9 cellular contexts compared by ENCODE assay signal in the genomic region with DNA sequence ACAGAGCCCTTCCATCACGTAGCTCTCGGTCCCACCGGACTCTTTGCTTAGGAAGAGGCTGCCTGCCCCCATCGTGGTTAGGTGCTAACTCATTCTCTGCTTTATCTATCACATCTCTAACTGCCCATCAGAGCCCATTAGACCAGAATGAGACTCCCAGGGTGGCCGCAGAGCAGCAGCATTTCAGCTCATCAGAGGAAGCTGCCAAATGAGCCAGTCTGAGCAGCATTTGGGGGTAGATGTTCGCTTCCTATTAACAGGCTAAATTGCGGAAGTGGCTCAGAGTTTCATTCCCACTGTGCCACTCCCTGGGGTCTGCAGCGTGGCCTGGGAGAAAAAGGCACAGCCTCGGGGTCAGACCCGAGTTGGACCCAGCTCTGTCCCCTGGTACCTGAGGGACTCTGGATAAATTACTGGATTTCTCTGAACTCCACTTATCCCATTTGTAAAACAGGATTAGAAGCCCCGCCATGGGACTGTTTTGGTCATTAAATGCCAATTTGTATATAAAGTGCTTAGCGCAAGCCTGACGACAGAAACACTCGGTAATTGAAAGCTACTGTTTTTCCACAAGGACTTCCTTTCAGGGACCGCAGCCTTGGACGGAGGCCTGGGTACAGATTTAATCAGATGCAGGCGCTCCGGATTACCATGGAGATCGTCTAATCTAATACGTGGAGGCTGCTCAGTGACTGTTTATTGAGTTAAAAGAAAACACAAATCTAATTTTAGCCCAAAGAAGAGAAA.
DNase-seq lines count a peak whose midpoint lies in the region; ATAC-seq and TF ChIP-seq lines count a peak whose summit lies in the region.
"Had no signal": no experiment of that assay in that cellular context is flagged by ENCODE, and none has a peak within 500 bp of the region (broad histone marks: within the 10 kb centered on the region; RNA-seq: fewer than 3 reads in every experiment).

No MANE protein-coding gene starts in this region.

- H2AFZ ChIP-seq in osteoblast (ENCODE audit: low read length), result no peak overlapping the region

- H3K4me3 ChIP-seq in osteoblast (ENCODE audit: insufficient read depth, low read length) (no peak overlapping the region), spleen (peak overlapping the region in 2 of 8 donors; percentile 3 to 6)

- no peak for ATAC-seq in HG03442 (IDR thresholded peaks at IDR 0.05; ENCODE audit: unreplicated experiment)
- no peak for ATAC-seq in GM21717 (IDR thresholded peaks at IDR 0.05; ENCODE audit: unreplicated experiment)

- intact Hi-C loops in spleen (cut with DNase I; ENCODE audit: low total_unique reads), result no loop called here

- H3K9me3 ChIP-seq in osteoblast (ENCODE audit: low read depth, low read length) (no peaks in the 10 kb centered on the region), spleen (no peaks in the 10 kb centered on the region)

- no peaks in the 10 kb centered on the region for H3K79me2 ChIP-seq in osteoblast (ENCODE audit: insufficient read depth, low read length)

- H3K4me1 ChIP-seq in osteoblast (ENCODE audit: insufficient read depth, low read length) (peaks cover 8% of the 10 kb centered on the region), spleen (peaks cover 9 to 30% (median 16%) of the 10 kb centered on the region in 6 donors)

- no peak overlapping the region for H3K27ac ChIP-seq in osteoblast (ENCODE audit: low read depth, low read length)
- peak overlapping the region in 3 of 8 donors; percentile 7 to 46 (median 27) for H3K27ac ChIP-seq in spleen
- H3K27ac ChIP-seq: VCaP had no signal

- in situ Hi-C loops in G401 (cut with HindIII; ENCODE audit: low sequenced_read_pairs), result no loop called here

- 17 to 22% (median 20%) methylated on average over 19 to 20 of the region's 20 CpGs for WGBS in spleen, 5 donors

- TF ChIP-seq POLR2A in spleen (IDR thresholded peaks at IDR 0.05), result no peak

- H3K27me3 ChIP-seq in osteoblast (ENCODE audit: insufficient read depth, low read length) (no peaks in the 10 kb centered on the region), spleen (replicated peaks in 1 of 7) (peaks cover 0 to 9% (median 0%) of the 10 kb centered on the region in 7 donors)

- H4K20me1 ChIP-seq in osteoblast (ENCODE audit: insufficient read depth, low read length), result no peaks in the 10 kb centered on the region

- DNase-seq in G401 (ENCODE audit: low spot score), result peak; percentile 17
- peak; percentile 61 for DNase-seq in NCI-H82 treated with DMSO at 0.1 percent for 48 hours (lab: John Stamatoyannopoulos, UW; ENCODE audit: unreplicated experiment)
- DNase-seq in epidermal melanocyte (ENCODE audit: insufficient read length, low spot score), result peak; percentile 40
- DNase-seq in osteoblast (ENCODE audit: insufficient read length, low spot score, missing footprints), result no peak
- DNase-seq in spleen, result no peak
- DNase-seq in DMS79 treated with DMSO at 0.1 percent for 48 hours (lab: John Stamatoyannopoulos, UW), result no peak

- TF ChIP-seq CTCF in osteoblast (IDR thresholded peaks at IDR 0.05; ENCODE audit: extremely low read depth, low read depth, low read length), result no peak
- no peak for TF ChIP-seq CTCF in spleen (IDR thresholded peaks at IDR 0.05 in 8 of 11, conservative IDR thresholded peaks at IDR 0.05 in 3 of 11)

- peak overlapping the region; percentile 54 for H3K4me2 ChIP-seq in osteoblast (ENCODE audit: insufficient read depth, low read length)

- H3K36me3 ChIP-seq in osteoblast (ENCODE audit: insufficient read depth, low read length) (no peaks in the 10 kb centered on the region), spleen (peaks cover 0 to 15% (median 0%) of the 10 kb centered on the region in 6 donors)

Comparison
In these comparisons a context has a peak if more than half of its experiments do, and no peak if none do; other contexts are left out.
1. DNase-seq: peak in G401 (single experiment), NCI-H82 treated with DMSO at 0.1 percent for 48 hours (single experiment) and epidermal melanocyte (single experiment); none in osteoblast (single experiment), spleen (single experiment) and DMS79 treated with DMSO at 0.1 percent for 48 hours (single experiment).